8 cellular contexts compared by ENCODE assay signal in genomic region chr19:44305457-44305856, GRCh38. TPM values are rescaled to one million over a fixed set of nuclear protein-coding genes. Genes with fewer than 3 reads are reported as not detected.
DNase-seq lines count a peak whose midpoint lies in the region; ATAC-seq and TF ChIP-seq lines count a peak whose summit lies in the region.

No MANE protein-coding gene starts in this region.

- H3K79me2 ChIP-seq in Karpas-422 (ENCODE audit: low read length) (peaks cover 15% of the 10 kb centered on the region), neural progenitor cell (ENCODE audit: low read depth) (peaks cover 7% of the 10 kb centered on the region)

- peaks cover 41% of the 10 kb centered on the region for H3K36me3 Mint-ChIP-seq in CD4-positive, alpha-beta T cell (ENCODE audit: low read depth)
- peaks cover 12% of the 10 kb centered on the region for H3K36me3 Mint-ChIP-seq in endodermal cell (ENCODE audit: low read depth)
- peaks cover 10% of the 10 kb centered on the region for H3K36me3 Mint-ChIP-seq in neural progenitor cell

- H3K9ac ChIP-seq in Karpas-422 (ENCODE audit: low read length) (no peak overlapping the region), endodermal cell (ENCODE audit: extremely low read depth, low read length, poor library complexity, severe bottlenecking) (no peak overlapping the region), neural progenitor cell (no peak overlapping the region)

- peak overlapping the region; percentile 92 for H3K4me3 Mint-ChIP-seq in CD4-positive, alpha-beta T cell
- peak overlapping the region; percentile 87 for H3K4me3 Mint-ChIP-seq in endodermal cell
- H3K4me3 Mint-ChIP-seq in neural progenitor cell: peak overlapping the region; percentile 56

- H4K20me1 ChIP-seq in Karpas-422 (ENCODE audit: insufficient read depth, low read depth, low read length): no peaks in the 10 kb centered on the region
- H4K20me1 ChIP-seq in neural progenitor cell (ENCODE audit: low read depth): no peaks in the 10 kb centered on the region

- H3K27ac ChIP-seq in CD4-positive, alpha-beta T cell (ENCODE audit: low read depth, low read length): no peak overlapping the region
- H3K27ac ChIP-seq in Karpas-422 (ENCODE audit: low read length) (no peak overlapping the region), endodermal cell (ENCODE audit: low read depth, low read length) (no peak overlapping the region), neural progenitor cell (no peak overlapping the region), RWPE1 (no peak overlapping the region)

- TF ChIP-seq CTCF in CD4-positive, alpha-beta T cell (IDR thresholded peaks at IDR 0.05): no peak
- no peak for TF ChIP-seq CTCF in endodermal cell (conservative IDR thresholded peaks at IDR 0.05)
- no peak for TF ChIP-seq CTCF in neural progenitor cell (IDR thresholded peaks at IDR 0.05)
- no peak for TF ChIP-seq CTCF in RWPE1 (conservative IDR thresholded peaks at IDR 0.05; ENCODE audit: low read depth)

- peak overlapping the region; percentile 11 for H3K27ac Mint-ChIP-seq in CD4-positive, alpha-beta T cell
- H3K27ac Mint-ChIP-seq in endodermal cell: no peak overlapping the region
- H3K27ac Mint-ChIP-seq in neural progenitor cell: no peak overlapping the region

- H3K9me3 ChIP-seq in CD4-positive, alpha-beta T cell (ENCODE audit: control insufficient read depth, low read length): peaks cover 2% of the 10 kb centered on the region
- H3K9me3 ChIP-seq in Karpas-422 (ENCODE audit: low read length) (no peaks in the 10 kb centered on the region), endodermal cell (ENCODE audit: control insufficient read depth, low read length) (no peaks in the 10 kb centered on the region), neural progenitor cell (ENCODE audit: low read depth) (no peaks in the 10 kb centered on the region)

- POLR2A ChIA-PET in CD4-positive, alpha-beta T cell (lab: Charles Lee): interaction anchor here (0.8 to 1.0 kb wide), 4 partner anchors 93 to 254 kb away, joined by 3 to 5 read pairs (median 4); partner anchors contain the start of genes ZNF180, ZNF223 and ZNF227
- POLR2A ChIA-PET in RWPE1 (lab: Yijun Ruan, JAX; ENCODE audit: low non-redundant PET): no interaction called here

- H2AFZ ChIP-seq in Karpas-422 (ENCODE audit: low read length) (peak overlapping the region; percentile 33; the same call in 1 of the 2 replicates), neural progenitor cell (replicated peaks) (peak overlapping the region; percentile 16)

- H3F3A ChIP-seq in neural progenitor cell (ENCODE audit: low read depth): peaks cover 5% of the 10 kb centered on the region

- peak overlapping the region; percentile 81 for H3K4me3 ChIP-seq in Karpas-422 (ENCODE audit: low read length)
- H3K4me3 ChIP-seq in endodermal cell (ENCODE audit: low read length): peak overlapping the region; percentile 98
- H3K4me3 ChIP-seq in neural progenitor cell: peak overlapping the region; percentile 75

- CTCF ChIA-PET in CD4-positive, alpha-beta T cell (lab: Charles Lee): no interaction called here
- CTCF ChIA-PET in RWPE1 (lab: Yijun Ruan, JAX): no interaction called here

- peaks cover 5% of the 10 kb centered on the region for H3K27me3 Mint-ChIP-seq in CD4-positive, alpha-beta T cell
- peaks cover 3% of the 10 kb centered on the region for H3K27me3 Mint-ChIP-seq in endodermal cell (ENCODE audit: insufficient read depth)
- no peaks in the 10 kb centered on the region for H3K27me3 Mint-ChIP-seq in neural progenitor cell (ENCODE audit: insufficient read depth, low read depth)

- H3K27me3 ChIP-seq in CD4-positive, alpha-beta T cell (ENCODE audit: control insufficient read depth, insufficient read depth, low read length): no peaks in the 10 kb centered on the region
- H3K27me3 ChIP-seq in Karpas-422 (ENCODE audit: low read length) (no peaks in the 10 kb centered on the region), endodermal cell (ENCODE audit: control insufficient read depth, insufficient read depth, low read length, poor library complexity, severe bottlenecking) (no peaks in the 10 kb centered on the region), neural progenitor cell (no peaks in the 10 kb centered on the region)

- H3K4me1 Mint-ChIP-seq in CD4-positive, alpha-beta T cell (ENCODE audit: low read depth): peaks cover 12% of the 10 kb centered on the region
- H3K4me1 Mint-ChIP-seq in endodermal cell (peaks cover 9% of the 10 kb centered on the region), neural progenitor cell (peaks cover 11% of the 10 kb centered on the region)

- ATAC-seq in CD4-positive, alpha-beta T cell (ENCODE audit: poor library complexity): no peak
- no peak for ATAC-seq in HG03139 (IDR thresholded peaks at IDR 0.05; ENCODE audit: unreplicated experiment)

- peak overlapping the region; percentile 88 for H3K4me2 ChIP-seq in Karpas-422 (ENCODE audit: low read depth, low read length, poor library complexity, severe bottlenecking)
- peak overlapping the region; percentile 86 for H3K4me2 ChIP-seq in neural progenitor cell

- peaks cover 12% of the 10 kb centered on the region; the same call in 1 of the 2 replicates for H3K36me3 ChIP-seq in Karpas-422 (ENCODE audit: insufficient read depth, low read length)
- peaks cover 17% of the 10 kb centered on the region for H3K36me3 ChIP-seq in endodermal cell (ENCODE audit: control insufficient read depth, insufficient read depth, low read length)
- peaks cover 6% of the 10 kb centered on the region for H3K36me3 ChIP-seq in neural progenitor cell

- H3K4me1 ChIP-seq in Karpas-422 (ENCODE audit: low read length): peaks cover 11% of the 10 kb centered on the region
- peaks cover 6% of the 10 kb centered on the region for H3K4me1 ChIP-seq in endodermal cell (ENCODE audit: control insufficient read depth, insufficient read depth, low read length)
- no peaks in the 10 kb centered on the region for H3K4me1 ChIP-seq in neural progenitor cell

- intact Hi-C loops in CD4-positive, alpha-beta T cell (cut with DNase I, micrococcal nuclease): loop anchor here in 1 of 2 experiments (2.0 to 10.0 kb wide), 5 partner anchors 93 to 303 kb away; partner anchors contain the start of genes ZNF180, ZNF225, ZNF226 and ZNF227

- DNase-seq in CD4-positive, alpha-beta T cell: no peak
- DNase-seq in Karpas-422 (no peak), endodermal cell (no peak), neural progenitor cell (ENCODE audit: low spot score) (no peak), RWPE1 (ENCODE audit: low spot score) (no peak), NCI-H2196 treated with DMSO at 0.1 percent for 48 hours (lab: John Stamatoyannopoulos, UW; ENCODE audit: unreplicated experiment) (no peak), activated gamma-delta T cell (lab: John Stamatoyannopoulos, UW) (no peak)

- H3K9me2 ChIP-seq in Karpas-422 (replicated peaks; ENCODE audit: insufficient read depth, low read length): no peaks in the 10 kb centered on the region

- peaks cover 8% of the 10 kb centered on the region for H3K9me3 Mint-ChIP-seq in CD4-positive, alpha-beta T cell
- H3K9me3 Mint-ChIP-seq in endodermal cell (peaks cover 4% of the 10 kb centered on the region), neural progenitor cell (peaks cover 20% of the 10 kb centered on the region)

- WGBS in endodermal cell (ENCODE audit: insufficient coverage in 1 of 2, insufficient read length in 1 of 2), 2 experiments: 90 to 97% methylated on average over 4 of the region's 4 CpGs

RNA-seq across cellular contexts. Expression of gene ZNF235, which starts 0.6 kb away (rescaled TPM):
- total RNA-seq in CD4-positive, alpha-beta T cell: 1 to 10 TPM; 2.4 TPM
- total RNA-seq in Karpas-422 (2014; rRNA removed; shearing (Covaris generic); ENCODE audit: low replicate concordance): 2.8 and 11.1 TPM in 2 replicates
- total RNA-seq in endodermal cell: 10 to 100 TPM in 1 of 2 donors, 1 to 10 TPM in 1; 7.0 to 12.1 TPM
- polyA plus RNA-seq in endodermal cell (2013, experiment 1 of 2): 4.9 TPM
- 5.1 TPM for polyA plus RNA-seq in endodermal cell (2013, experiment 2 of 2)
- total RNA-seq in neural progenitor cell (ENCODE audit: low replicate concordance): 8.1 and 9.6 TPM in 2 replicates

RNA-seq across cellular contexts. Expression of gene ZNF233, which starts 45.8 kb away (rescaled TPM):
- under 1 TPM in 1 of 2 experiments, not detected in 1; 0.47 TPM for total RNA-seq in CD4-positive, alpha-beta T cell
- 1.9 and 5.8 TPM in 2 replicates for total RNA-seq in Karpas-422 (2014; rRNA removed; shearing (Covaris generic); ENCODE audit: low replicate concordance)
- 1 to 10 TPM in 1 of 2 donors, under 1 TPM in 1; 0.58 to 3.0 TPM for total RNA-seq in endodermal cell
- polyA plus RNA-seq in endodermal cell (2013, experiment 1 of 2): 0.85 TPM
- polyA plus RNA-seq in endodermal cell (2013, experiment 2 of 2): 0.70 TPM
- total RNA-seq in neural progenitor cell (ENCODE audit: low replicate concordance): 1.2 and 3.1 TPM in 2 replicates

RNA-seq across cellular contexts. Expression of gene ZNF112, which starts 51.0 kb away (rescaled TPM):
- total RNA-seq in CD4-positive, alpha-beta T cell: under 1 TPM in 1 of 2 experiments, not detected in 1; 0.08 TPM
- total RNA-seq in Karpas-422 (2014; rRNA removed; shearing (Covaris generic); ENCODE audit: low replicate concordance): not detected in 2 replicates
- total RNA-seq in endodermal cell: 1 to 10 TPM; 5.0 to 6.1 TPM
- 6.0 TPM for polyA plus RNA-seq in endodermal cell (2013, experiment 1 of 2)
- 5.1 TPM for polyA plus RNA-seq in endodermal cell (2013, experiment 2 of 2)
- total RNA-seq in neural progenitor cell (ENCODE audit: low replicate concordance): 11.4 and 18.2 TPM in 2 replicates
